In the genomic region with DNA sequence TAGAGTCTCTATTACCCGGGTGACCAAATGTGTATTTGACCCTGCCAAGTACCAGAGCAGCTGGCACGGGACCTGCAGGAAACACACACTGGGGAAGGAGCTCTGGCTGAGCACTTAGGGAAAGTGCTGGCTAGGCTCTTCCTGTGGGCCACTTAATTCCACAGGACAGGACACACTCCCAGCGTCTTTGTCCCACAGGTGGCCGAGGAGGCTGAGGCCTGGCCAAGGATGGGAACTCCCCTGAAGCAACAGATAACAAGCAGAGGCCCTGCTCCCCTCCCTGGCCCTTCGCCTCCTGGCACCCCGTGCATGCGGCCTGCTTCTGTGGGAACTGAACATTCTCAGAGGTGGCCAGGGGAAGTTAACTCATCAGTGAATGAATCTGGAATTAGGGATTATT, we compare ENCODE assay signal across 27 cellular contexts.
DNase-seq lines count a peak whose midpoint lies in the region; ATAC-seq and TF ChIP-seq lines count a peak whose summit lies in the region.
"Had no signal": no experiment of that assay in that cellular context is flagged by ENCODE, and none has a peak within 500 bp of the region (broad histone marks: within the 10 kb centered on the region; RNA-seq: fewer than 3 reads in every experiment).

No MANE protein-coding gene starts in this region.

- H3K27ac ChIP-seq in coronary artery (peak overlapping the region; percentile 58 to 85), right cardiac atrium (ENCODE audit: low read length) (no peak overlapping the region), sigmoid colon (peak overlapping the region; percentile 43 to 76 (median 64))
- H3K27ac ChIP-seq: A549, BLaER1, parathyroid adenoma had no signal

- peaks cover 0 to 16% (median 7%) of the 10 kb centered on the region in 4 donors for H3K36me3 ChIP-seq in sigmoid colon

- H3K27ac Mint-ChIP-seq in HFFc6, result no peak overlapping the region
- no peak overlapping the region for H3K27ac Mint-ChIP-seq in activated naive CD4-positive, alpha-beta T cell treated with anti-CD3 and anti-CD28 coated beads for 36 hours
- H3K27ac Mint-ChIP-seq: activated CD4-positive, alpha-beta memory T cell treated with anti-CD3 and anti-CD28 coated beads for 36 hours; stimulated activated naive CD8-positive, alpha-beta T cell treated with anti-CD3 and anti-CD28 coated beads, Interleukin-15, Interleukin-2, amounts not matched to agents 100 ng/mL and 50 ng/mL, for 24 hours had no signal

- H3K4me3 Mint-ChIP-seq in HFFc6, result no peak overlapping the region
- H3K4me3 Mint-ChIP-seq in activated naive CD4-positive, alpha-beta T cell treated with anti-CD3 and anti-CD28 coated beads for 36 hours, result no peak overlapping the region
- H3K4me3 Mint-ChIP-seq: activated CD4-positive, alpha-beta memory T cell treated with anti-CD3 and anti-CD28 coated beads for 36 hours; H9; naive thymus-derived CD4-positive, alpha-beta T cell; stimulated activated naive CD8-positive, alpha-beta T cell treated with anti-CD3 and anti-CD28 coated beads, Interleukin-15, Interleukin-2, amounts not matched to agents 100 ng/mL and 50 ng/mL, for 24 hours had no signal

- WGBS in right cardiac atrium, result 33% methylated on average over 7 of the region's 7 CpGs
- 78 to 84% methylated on average over 7 of the region's 7 CpGs for WGBS in sigmoid colon, 2 donors

- peaks cover 17% of the 10 kb centered on the region for H3K4me1 ChIP-seq in right cardiac atrium (ENCODE audit: control insufficient read depth, insufficient read depth, low read length)
- peaks cover 0 to 40% (median 33%) of the 10 kb centered on the region in 4 donors for H3K4me1 ChIP-seq in sigmoid colon
- H3K4me1 ChIP-seq: A549, BLaER1, parathyroid adenoma had no signal

- CTCF ChIA-PET in activated naive CD4-positive, alpha-beta T cell treated with anti-CD3 and anti-CD28 coated beads for 36 hours (lab: Charles Lee), result interaction anchor here (0.6 kb wide), 1 partner anchor 28 kb away, joined by 3 read pairs; no protein-coding TSS in a partner anchor

- intact Hi-C loops in right cardiac atrium (cut with DNase I) (no loop called here), sigmoid colon (cut with DNase I) (loop anchor here (5.0 kb wide), 1 partner anchor 140 kb away; no protein-coding TSS in a partner anchor)
- intact Hi-C loops in activated naive CD4-positive, alpha-beta T cell treated with anti-CD3 and anti-CD28 coated beads for 36 hours (cut with micrococcal nuclease), result loop anchor here (10.0 kb wide), 1 partner anchor 48 kb away; no protein-coding TSS in a partner anchor

- H3K36me3 Mint-ChIP-seq in HFFc6 (ENCODE audit: low read depth), result peaks cover 42% of the 10 kb centered on the region
- H3K36me3 Mint-ChIP-seq in activated naive CD4-positive, alpha-beta T cell treated with anti-CD3 and anti-CD28 coated beads for 36 hours (ENCODE audit: low read depth), result peaks cover 44% of the 10 kb centered on the region

- no peak overlapping the region for H3K4me3 ChIP-seq in AG10803 (ENCODE audit: low read length)
- H3K4me3 ChIP-seq in coronary artery, result no peak overlapping the region
- no peak overlapping the region for H3K4me3 ChIP-seq in right cardiac atrium (ENCODE audit: low read length)
- no peak overlapping the region for H3K4me3 ChIP-seq in sigmoid colon
- H3K4me3 ChIP-seq: A549, BLaER1, lung had no signal

- ATAC-seq in right cardiac atrium, result peak; percentile 44 to 48
- ATAC-seq: A549; naive thymus-derived CD4-positive, alpha-beta T cell had no signal

- H3K4me1 Mint-ChIP-seq in HFFc6 (ENCODE audit: low read depth), result peaks cover 29% of the 10 kb centered on the region
- no peaks in the 10 kb centered on the region for H3K4me1 Mint-ChIP-seq in activated naive CD4-positive, alpha-beta T cell treated with anti-CD3 and anti-CD28 coated beads for 36 hours (ENCODE audit: low read depth)

- DNase-seq in AG10803 (ENCODE audit: low read depth) (peak; percentile 16), coronary artery (ENCODE audit: low spot score) (peak; percentile 84), right cardiac atrium (peak; percentile 52 to 83 (median 67)), sigmoid colon (peak; percentile 77), iPS-NIHi7 (ENCODE audit: extremely low spot score) (no peak), HFFc6 (no peak), NAMALWA (ENCODE audit: low spot score) (no peak)
- DNase-seq in activated naive CD4-positive, alpha-beta T cell treated with anti-CD3 and anti-CD28 coated beads for 36 hours, result no peak
- DNase-seq: activated CD4-positive, alpha-beta memory T cell treated with anti-CD3 and anti-CD28 coated beads for 36 hours; activated CD4-positive, CD25-positive, alpha-beta regulatory T cell; activated T-cell treated with anti-CD3 and anti-CD28 coated beads for 4 hours; amniotic stem cell; Caco-2; H9; Karpas-422; naive thymus-derived CD4-positive, alpha-beta T cell; NCI-H1048; NCI-H2081 treated with DMSO at 0.1 percent for 48 hours; RPMI8226; small intestine; stimulated activated CD4-positive, alpha-beta T cell treated with anti-CD3 and anti-CD28 coated beads, Interleukin-4, amount 100 ng/mL, for 1 hour; T1000 had no signal

- TF ChIP-seq CTCF in AG10803 (conservative IDR thresholded peaks at IDR 0.05; ENCODE audit: low read length) (no peak), coronary artery (IDR thresholded peaks at IDR 0.05) (no peak), sigmoid colon (IDR thresholded peaks at IDR 0.05) (no peak), HFFc6 (IDR thresholded peaks at IDR 0.05) (no peak)

- TF ChIP-seq POLR2A in sigmoid colon (IDR thresholded peaks at IDR 0.05), result no peak

- H3K27me3 Mint-ChIP-seq in HFFc6 (ENCODE audit: insufficient read depth), result no peaks in the 10 kb centered on the region; the same call in 1 of the 2 replicates
- H3K27me3 Mint-ChIP-seq in activated naive CD4-positive, alpha-beta T cell treated with anti-CD3 and anti-CD28 coated beads for 36 hours (ENCODE audit: low read depth), result no peaks in the 10 kb centered on the region
- H3K27me3 Mint-ChIP-seq: activated CD4-positive, alpha-beta memory T cell treated with anti-CD3 and anti-CD28 coated beads for 36 hours; naive thymus-derived CD4-positive, alpha-beta T cell; stimulated activated naive CD8-positive, alpha-beta T cell treated with anti-CD3 and anti-CD28 coated beads, Interleukin-15, Interleukin-2, amounts not matched to agents 100 ng/mL and 50 ng/mL, for 24 hours had no signal

- H3K9me3 Mint-ChIP-seq in HFFc6, result no peaks in the 10 kb centered on the region; the same call in 1 of the 2 replicates
- no peaks in the 10 kb centered on the region for H3K9me3 Mint-ChIP-seq in activated naive CD4-positive, alpha-beta T cell treated with anti-CD3 and anti-CD28 coated beads for 36 hours
- H3K9me3 Mint-ChIP-seq: activated CD4-positive, alpha-beta memory T cell treated with anti-CD3 and anti-CD28 coated beads for 36 hours; stimulated activated naive CD8-positive, alpha-beta T cell treated with anti-CD3 and anti-CD28 coated beads, Interleukin-15, Interleukin-2, amounts not matched to agents 100 ng/mL and 50 ng/mL, for 24 hours had no signal

- H3K27me3 ChIP-seq in right cardiac atrium (ENCODE audit: control insufficient read depth, insufficient read depth) (no peaks in the 10 kb centered on the region), sigmoid colon (no peaks in the 10 kb centered on the region)
- H3K27me3 ChIP-seq: BLaER1 had no signal

- TF ChIP-seq EP300 in sigmoid colon (IDR thresholded peaks at IDR 0.05), result no peak

- H3K9me3 ChIP-seq in right cardiac atrium (ENCODE audit: control insufficient read depth, low read length) (no peaks in the 10 kb centered on the region), sigmoid colon (no peaks in the 10 kb centered on the region)
- H3K9me3 ChIP-seq: A549 had no signal

Comparison
In these comparisons a context has a peak if more than half of its experiments do, and no peak if none do; other contexts are left out.
1. DNase-seq: peak in AG10803 (single experiment), coronary artery (single experiment), right cardiac atrium (3 of 3) and sigmoid colon (single experiment); none in iPS-NIHi7 (single experiment), HFFc6 (single experiment), NAMALWA (single experiment) and activated naive CD4-positive, alpha-beta T cell treated with anti-CD3 and anti-CD28 coated beads for 36 hours (single experiment).
2. intact Hi-C loops: an anchor here in sigmoid colon (5.0 kb wide) and activated naive CD4-positive, alpha-beta T cell treated with anti-CD3 and anti-CD28 coated beads for 36 hours (10.0 kb wide); none called in right cardiac atrium.